10 cellular contexts compared by ENCODE assay signal in genomic region chr1:112625696-112626095, GRCh38. TPM values are rescaled to one million over a fixed set of nuclear protein-coding genes. Genes with fewer than 3 reads are reported as not detected.
DNase-seq lines count a peak whose midpoint lies in the region; ATAC-seq, FAIRE-seq and TF ChIP-seq lines count a peak whose summit lies in the region.
"Had no signal": no experiment of that assay in that cellular context is flagged by ENCODE, and none has a peak within 500 bp of the region (broad histone marks: within the 10 kb centered on the region; RNA-seq: fewer than 3 reads in every experiment).

No MANE protein-coding gene starts in this region.

- H3K4me3 ChIP-seq in CD8-positive, alpha-beta T cell (ENCODE audit: low read depth, low read length), result no peak overlapping the region
- H3K4me3 ChIP-seq in choroid plexus epithelial cell (ENCODE audit: low read depth, low read length), result no peak overlapping the region

- peaks cover 56% of the 10 kb centered on the region for H3K4me1 ChIP-seq in CD8-positive, alpha-beta T cell (ENCODE audit: insufficient read depth, low read length)

- H3K36me3 ChIP-seq in CD8-positive, alpha-beta T cell (ENCODE audit: insufficient read depth, low read length), result peaks cover 4% of the 10 kb centered on the region

- no peak overlapping the region for H3K4me3 Mint-ChIP-seq in CD8-positive, alpha-beta T cell
- H3K4me3 Mint-ChIP-seq in naive thymus-derived CD8-positive, alpha-beta T cell, result peak overlapping the region in 7 of 10 donors; percentile 0 to 53 (median 37)
- no peak overlapping the region for H3K4me3 Mint-ChIP-seq in type B pancreatic cell

- no peaks in the 10 kb centered on the region for H3K9me3 Mint-ChIP-seq in CD8-positive, alpha-beta T cell
- no peaks in the 10 kb centered on the region for H3K9me3 Mint-ChIP-seq in naive thymus-derived CD8-positive, alpha-beta T cell
- no peaks in the 10 kb centered on the region for H3K9me3 Mint-ChIP-seq in type B pancreatic cell

- peak; percentile 53 for FAIRE-seq in RCC 7860 (lab: Jason Lieb, UNC)
- FAIRE-seq: colon had no signal

- intact Hi-C loops in CD8-positive, alpha-beta T cell (cut with DNase I, micrococcal nuclease), result loop anchor here (10.0 kb wide), 2 partner anchors 1159 to 1309 kb away; no protein-coding TSS in a partner anchor

- H3K36me3 Mint-ChIP-seq in CD8-positive, alpha-beta T cell, result peaks cover 56% of the 10 kb centered on the region
- H3K36me3 Mint-ChIP-seq in naive thymus-derived CD8-positive, alpha-beta T cell, result peaks cover 0 to 62% (median 7%) of the 10 kb centered on the region in 3 donors
- H3K36me3 Mint-ChIP-seq in type B pancreatic cell, result peaks cover 9% of the 10 kb centered on the region

- no peak for DNase-seq in CD8-positive, alpha-beta T cell
- DNase-seq in RCC 7860 (ENCODE audit: low spot score), result peak; percentile 71
- DNase-seq in choroid plexus epithelial cell (ENCODE audit: low read depth), result peak; percentile 47
- DNase-seq in naive thymus-derived CD8-positive, alpha-beta T cell, result no peak
- DNase-seq in NCI-H526 (lab: John Stamatoyannopoulos, UW), result no peak
- no peak for DNase-seq in NCI-H1436 (lab: John Stamatoyannopoulos, UW)
- DNase-seq in type B pancreatic cell (ENCODE audit: extremely low spot score, unreplicated experiment), result no peak
- DNase-seq in NOMO-1 treated with DMSO at 0.1 percent for 48 hours (lab: John Stamatoyannopoulos, UW; ENCODE audit: unreplicated experiment), result no peak
- DNase-seq: activated CD4-positive, alpha-beta T cell treated with anti-CD3 and anti-CD28 coated beads, Interleukin-2, amount 50 U/mL, for 4 hours had no signal

- peak overlapping the region; percentile 88 for H3K27ac Mint-ChIP-seq in CD8-positive, alpha-beta T cell
- peak overlapping the region in 7 of 10 donors; percentile 26 to 86 (median 42) for H3K27ac Mint-ChIP-seq in naive thymus-derived CD8-positive, alpha-beta T cell
- H3K27ac Mint-ChIP-seq in type B pancreatic cell, result no peak overlapping the region

- no peaks in the 10 kb centered on the region for H3K27me3 Mint-ChIP-seq in CD8-positive, alpha-beta T cell (ENCODE audit: low read depth)
- no peaks in the 10 kb centered on the region for H3K27me3 Mint-ChIP-seq in naive thymus-derived CD8-positive, alpha-beta T cell
- H3K27me3 Mint-ChIP-seq in type B pancreatic cell, result no peaks in the 10 kb centered on the region

- H3K27me3 ChIP-seq in CD8-positive, alpha-beta T cell (ENCODE audit: insufficient read depth, low read length), result no peaks in the 10 kb centered on the region

- ATAC-seq in CD8-positive, alpha-beta T cell, result no peak
- no peak for ATAC-seq in naive thymus-derived CD8-positive, alpha-beta T cell

- no peak overlapping the region for H3K27ac ChIP-seq in CD8-positive, alpha-beta T cell (ENCODE audit: low read depth, low read length)

- POLR2A ChIA-PET in CD8-positive, alpha-beta T cell (lab: Charles Lee), result interaction anchor here (0.6 kb wide), 1 partner anchor 12 kb away, joined by 5 read pairs; no protein-coding TSS in a partner anchor
- POLR2A ChIA-PET in naive thymus-derived CD8-positive, alpha-beta T cell (lab: Charles Lee), result interaction anchor here (1.3 kb wide), 1 partner anchor 16 kb away, joined by 3 read pairs; no protein-coding TSS in a partner anchor

- H3K9me3 ChIP-seq in CD8-positive, alpha-beta T cell (ENCODE audit: low read length), result no peaks in the 10 kb centered on the region

- peaks cover 77% of the 10 kb centered on the region for H3K4me1 Mint-ChIP-seq in CD8-positive, alpha-beta T cell (ENCODE audit: low read depth)
- peaks cover 31 to 90% (median 80%) of the 10 kb centered on the region in 4 donors for H3K4me1 Mint-ChIP-seq in naive thymus-derived CD8-positive, alpha-beta T cell
- H3K4me1 Mint-ChIP-seq in type B pancreatic cell (ENCODE audit: unreplicated experiment), result peaks cover 24% of the 10 kb centered on the region

- TF ChIP-seq CTCF in CD8-positive, alpha-beta T cell (IDR thresholded peaks at IDR 0.05), result no peak
- TF ChIP-seq CTCF in choroid plexus epithelial cell (conservative IDR thresholded peaks at IDR 0.05; ENCODE audit: low read depth, low read length), result no peak
- TF ChIP-seq CTCF in type B pancreatic cell (conservative IDR thresholded peaks at IDR 0.05), result no peak

- CTCF ChIA-PET in CD8-positive, alpha-beta T cell (lab: Charles Lee), result interaction anchor here (1.6 kb wide), 1 partner anchor 49 kb away, joined by 3 read pairs; the partner anchor contains the start of gene MOV10

RNA-seq across cellular contexts. Expression of gene CAPZA1, which starts 6.1 kb away (rescaled TPM):
- 100 to 1,000 TPM; 185 to 196 TPM for total RNA-seq in CD8-positive, alpha-beta T cell
- total RNA-seq in naive thymus-derived CD8-positive, alpha-beta T cell, result 100 to 1,000 TPM; 126 to 135 TPM
- 100 to 1,000 TPM; 100 to 169 (median 116) TPM for polyA plus RNA-seq in naive thymus-derived CD8-positive, alpha-beta T cell
- total RNA-seq in type B pancreatic cell (ENCODE audit: low replicate concordance), result 128 and 129 TPM in 2 replicates

RNA-seq across cellular contexts. Expression of gene ST7L, which starts 6.8 kb away (rescaled TPM):
- 10 to 100 TPM; 23.0 to 25.7 TPM for total RNA-seq in CD8-positive, alpha-beta T cell
- total RNA-seq in naive thymus-derived CD8-positive, alpha-beta T cell, result 10 to 100 TPM; 22.6 to 23.7 TPM
- 10 to 100 TPM; 12.6 to 15.7 (median 15.4) TPM for polyA plus RNA-seq in naive thymus-derived CD8-positive, alpha-beta T cell
- 17.1 and 22.0 TPM in 2 replicates for total RNA-seq in type B pancreatic cell (ENCODE audit: low replicate concordance)

RNA-seq across cellular contexts. Expression of gene MOV10, which starts 48.8 kb away (rescaled TPM):
- total RNA-seq in CD8-positive, alpha-beta T cell, result 10 to 100 TPM; 92.4 to 94.7 TPM
- total RNA-seq in naive thymus-derived CD8-positive, alpha-beta T cell, result 10 to 100 TPM; 84.2 to 89.9 TPM
- 10 to 100 TPM; 24.7 to 40.4 (median 29.5) TPM for polyA plus RNA-seq in naive thymus-derived CD8-positive, alpha-beta T cell
- 113 and 128 TPM in 2 replicates for total RNA-seq in type B pancreatic cell (ENCODE audit: low replicate concordance)

Comparison
In these comparisons a context has a peak if more than half of its experiments do, and no peak if none do; other contexts are left out.
1. DNase-seq: peak in RCC 7860 (single experiment) and choroid plexus epithelial cell (single experiment); none in CD8-positive, alpha-beta T cell (0 of 7), naive thymus-derived CD8-positive, alpha-beta T cell (0 of 10), NCI-H526 (0 of 2), NCI-H1436 (single experiment), type B pancreatic cell (single experiment) and NOMO-1 treated with DMSO at 0.1 percent for 48 hours (single experiment).
2. H3K4me3 Mint-ChIP-seq: peak in naive thymus-derived CD8-positive, alpha-beta T cell (7 of 10); none in CD8-positive, alpha-beta T cell (single experiment) and type B pancreatic cell (single experiment).